ENCODE assay signal across 31 cellular contexts in genomic region chr13:20980899-20981298, GRCh38.
"Had no signal": no experiment of that assay in that cellular context is flagged by ENCODE, and none has a peak within 500 bp of the region (broad histone marks: within the 10 kb centered on the region; RNA-seq: fewer than 3 reads in every experiment).

No MANE protein-coding gene starts in this region.

- H3K36me3 Mint-ChIP-seq: activated CD8-positive, alpha-beta memory T cell treated with anti-CD3 and anti-CD28 coated beads, Interleukin-2, amount 10 ng/mL, durations not matched to agents 7 days and 5 days; activated naive CD8-positive, alpha-beta T cell treated with anti-CD3 and anti-CD28 coated beads for 36 hours had no signal

- H3K27me3 Mint-ChIP-seq: activated CD4-positive, alpha-beta memory T cell treated with anti-CD3 and anti-CD28 coated beads, Interleukin-2, amount 10 ng/mL, durations not matched to agents 7 days and 5 days; activated naive CD8-positive, alpha-beta T cell treated with anti-CD3 and anti-CD28 coated beads for 36 hours had no signal

- H3K27ac Mint-ChIP-seq: activated CD4-positive, alpha-beta memory T cell treated with anti-CD3 and anti-CD28 coated beads, Interleukin-2, amount 10 ng/mL, durations not matched to agents 7 days and 5 days; activated CD8-positive, alpha-beta memory T cell treated with anti-CD3 and anti-CD28 coated beads, Interleukin-2, amount 10 ng/mL, durations not matched to agents 7 days and 5 days; activated naive CD8-positive, alpha-beta T cell treated with anti-CD3 and anti-CD28 coated beads for 36 hours had no signal

- ATAC-seq: activated CD8-positive, alpha-beta memory T cell treated with anti-CD3 and anti-CD28 coated beads, Interleukin-2, amount 10 ng/mL, durations not matched to agents 7 days and 5 days had no signal

- H3K27me3 ChIP-seq: ascending aorta, SJCRH30 had no signal

- H3K36me3 ChIP-seq: WERI-Rb-1 had no signal

- H3K4me3 Mint-ChIP-seq: activated CD4-positive, alpha-beta memory T cell treated with anti-CD3 and anti-CD28 coated beads, Interleukin-2, amount 10 ng/mL, durations not matched to agents 7 days and 5 days; activated CD8-positive, alpha-beta memory T cell treated with anti-CD3 and anti-CD28 coated beads, Interleukin-2, amount 10 ng/mL, durations not matched to agents 7 days and 5 days; activated naive CD8-positive, alpha-beta T cell treated with anti-CD3 and anti-CD28 coated beads for 36 hours had no signal

- H3K4me3 ChIP-seq: ascending aorta, SJCRH30, SK-N-MC had no signal

- H3K27ac ChIP-seq: ascending aorta, SJCRH30, SK-N-MC, WERI-Rb-1 had no signal

- DNase-seq: activated CD4-positive, alpha-beta memory T cell treated with anti-CD3 and anti-CD28 coated beads, Interleukin-2, amount 10 ng/mL, durations not matched to agents 7 days and 5 days; activated CD4-positive, alpha-beta T cell treated with anti-CD3 and anti-CD28 coated beads for 1 hour; activated CD4-positive, alpha-beta T cell treated with anti-CD3 and anti-CD28 coated beads for 48 hours; activated CD4-positive, CD25-positive, alpha-beta regulatory T cell; activated CD8-positive, alpha-beta memory T cell treated with anti-CD3 and anti-CD28 coated beads for 24 hours; activated CD8-positive, alpha-beta memory T cell treated with anti-CD3 and anti-CD28 coated beads, Interleukin-2, amount 10 ng/mL, durations not matched to agents 7 days and 5 days; activated CD8-positive, alpha-beta memory T cell treated with anti-CD3 and anti-CD28 coated beads, Interleukin-2, amount 50 U/mL, for 48 hours; activated effector memory CD4-positive, alpha-beta T cell treated with Interleukin-2 at 50 U/mL for 16 hours; activated naive CD4-positive, alpha-beta T cell treated with anti-CD3 and anti-CD28 coated beads, Interleukin-2, amount 50 U/mL, for 16 hours; activated naive CD8-positive, alpha-beta T cell treated with anti-CD3 and anti-CD28 coated beads for 36 hours; activated T-cell treated with anti-CD3 and anti-CD28 coated beads, Interleukin-2, amount 50 U/mL, for 48 hours; amygdala; caudate nucleus; cerebellar nuclear complex; Karpas-422; NCI-H1048; NCI-H1105 treated with DMSO at 0.1 percent for 48 hours; NCI-H1436; NCI-H1694; NCI-H1930; NCI-H2081 treated with DMSO at 0.1 percent for 48 hours; NCI-H226; NCI-H524 treated with DMSO at 0.1 percent for 48 hours; NK-92 treated with Interleukin-12 subunit alpha and Interleukin-12 subunit beta, amount 100 ng/mL, for 24 hours; OCI-M1; SHP77; SJCRH30; T1000; WERI-Rb-1 had no signal

- H3K4me1 Mint-ChIP-seq: activated naive CD8-positive, alpha-beta T cell treated with anti-CD3 and anti-CD28 coated beads for 36 hours had no signal

- H3K9me3 Mint-ChIP-seq: activated CD4-positive, alpha-beta memory T cell treated with anti-CD3 and anti-CD28 coated beads, Interleukin-2, amount 10 ng/mL, durations not matched to agents 7 days and 5 days; activated naive CD8-positive, alpha-beta T cell treated with anti-CD3 and anti-CD28 coated beads for 36 hours had no signal

- H3K9me3 ChIP-seq: ascending aorta, SJCRH30 had no signal

- H3K4me1 ChIP-seq: ascending aorta, SJCRH30 had no signal
